8 cellular contexts compared by ENCODE assay signal in genomic region chr3:115783938-115784738, GRCh38.
A peak's percentile ranks its signal among the peaks of the same experiment; 100 is the strongest.
DNase-seq lines count a peak whose midpoint lies in the region; ATAC-seq, FAIRE-seq and TF ChIP-seq lines count a peak whose summit lies in the region.

No MANE protein-coding gene starts in this region.

- no peaks in the 10 kb centered on the region for H3K9me3 Mint-ChIP-seq in central memory CD8-positive, alpha-beta T cell

- peak overlapping the region in 1 of 2 donors; percentile 62 for H3K9ac ChIP-seq in kidney (ENCODE audit: low read length in 2 of 2)

- DNase-seq in AG20443 (ENCODE audit: low spot score), result peak; percentile 93
- peak; percentile 60 for DNase-seq in NCI-H345 treated with DMSO at 0.1 percent for 48 hours (lab: John Stamatoyannopoulos, UW; ENCODE audit: unreplicated experiment)
- peak; percentile 68 for DNase-seq in activated CD4-positive, CD25-positive, alpha-beta regulatory T cell treated with anti-CD3 and anti-CD28 coated beads, Interleukin-2, amount 50 U/mL, for 16 hours (ENCODE audit: low read depth, low spot score)
- peak; percentile 88 to 90 for DNase-seq in central memory CD8-positive, alpha-beta T cell (ENCODE audit: low spot score in 2 of 2)
- DNase-seq in kidney, result peak; percentile 96
- peak; percentile 75 to 79 for DNase-seq in stimulated activated CD4-positive, alpha-beta T cell treated with anti-CD3 and anti-CD28 coated beads, Interleukin-15, amount 100 ng/mL, for 1 hour (ENCODE audit: low read depth in 1 of 2, low spot score in 1 of 2)

- H3K4me3 Mint-ChIP-seq in central memory CD8-positive, alpha-beta T cell, result peak overlapping the region; percentile 76

- TF ChIP-seq CTCF in kidney (IDR thresholded peaks at IDR 0.05; ENCODE audit: borderline replicate concordance, extremely low read depth, insufficient read depth), result peak; percentile 91

- peaks cover 0 to 5% of the 10 kb centered on the region in 2 donors for H3K4me1 ChIP-seq in kidney (ENCODE audit: control insufficient read depth in 1 of 2, insufficient read depth in 1 of 2, low read depth in 1 of 2, low read length in 2 of 2)

- ATAC-seq in GM19043 (IDR thresholded peaks at IDR 0.05; ENCODE audit: low read depth, unreplicated experiment), result peak; percentile 88
- peak; percentile 83 for ATAC-seq in HG03378 (IDR thresholded peaks at IDR 0.05; ENCODE audit: unreplicated experiment)
- ATAC-seq in central memory CD8-positive, alpha-beta T cell (replicated peaks; ENCODE audit: extremely low read depth, poor library complexity, severe bottlenecking), result peak; percentile 88

- H3K4me3 ChIP-seq in kidney (ENCODE audit: low read length in 2 of 2), result peak overlapping the region; percentile 70 to 75

- FAIRE-seq in kidney (lab: Jason Lieb, UNC), result no peak

- H3K36me3 Mint-ChIP-seq in central memory CD8-positive, alpha-beta T cell (ENCODE audit: insufficient read depth), result peaks cover 8% of the 10 kb centered on the region

- no peaks in the 10 kb centered on the region for H3K36me3 ChIP-seq in kidney (ENCODE audit: control insufficient read depth in 1 of 2, insufficient read depth in 2 of 2, low read length in 2 of 2)

- peak overlapping the region; percentile 94 for H3K27ac Mint-ChIP-seq in central memory CD8-positive, alpha-beta T cell (ENCODE audit: low read depth)

- H3K9me3 ChIP-seq in kidney (ENCODE audit: control insufficient read depth in 1 of 2, low read length in 2 of 2), result no peaks in the 10 kb centered on the region

- H3K4me1 Mint-ChIP-seq in central memory CD8-positive, alpha-beta T cell, result peaks cover 16% of the 10 kb centered on the region

- peak overlapping the region; percentile 81 to 86 for H3K27ac ChIP-seq in kidney (ENCODE audit: low read depth in 2 of 2, low read length in 2 of 2)

- intact Hi-C loops in kidney (cut with DNase I), result no loop called here

- H3K27me3 Mint-ChIP-seq in central memory CD8-positive, alpha-beta T cell, result no peaks in the 10 kb centered on the region

Comparison
In these comparisons a context has a peak if more than half of its experiments do, and no peak if none do; other contexts are left out.
1. Peak in every context shown above with its lines: DNase-seq, ATAC-seq, H3K4me3 ChIP-seq and H3K27ac ChIP-seq.